Comparison of ENCODE assay signal across 8 cellular contexts in genomic region chr21:34201441-34201838, GRCh38.
DNase-seq lines count a peak whose midpoint lies in the region; ATAC-seq, FAIRE-seq and TF ChIP-seq lines count a peak whose summit lies in the region.

No MANE protein-coding gene starts in this region.

- peak overlapping the region; percentile 45 for H3K9ac ChIP-seq in astrocyte (ENCODE audit: low read length)

- peaks cover 65% of the 10 kb centered on the region for H3K4me1 Mint-ChIP-seq in activated CD4-positive, alpha-beta T cell treated with anti-CD3 and anti-CD28 coated beads, Interleukin-2, amount 10 ng/mL, durations not matched to agents 24 days and 14 days
- H3K4me1 Mint-ChIP-seq in astrocyte (ENCODE audit: low read depth, unreplicated experiment) = peaks cover 25% of the 10 kb centered on the region

- no peaks in the 10 kb centered on the region for H3K9me3 ChIP-seq in astrocyte (ENCODE audit: insufficient read depth, low read depth, low read length)
- no peaks in the 10 kb centered on the region for H3K9me3 ChIP-seq in right lobe of liver

- peak overlapping the region; percentile 85 for H3K4me3 Mint-ChIP-seq in activated CD4-positive, alpha-beta T cell treated with anti-CD3 and anti-CD28 coated beads, Interleukin-2, amount 10 ng/mL, durations not matched to agents 24 days and 14 days
- peak overlapping the region; percentile 82 for H3K4me3 Mint-ChIP-seq in astrocyte (ENCODE audit: unreplicated experiment)

- H3K36me3 Mint-ChIP-seq in activated CD4-positive, alpha-beta T cell treated with anti-CD3 and anti-CD28 coated beads, Interleukin-2, amount 10 ng/mL, durations not matched to agents 24 days and 14 days (ENCODE audit: low read depth) = peaks cover 1% of the 10 kb centered on the region
- H3K36me3 Mint-ChIP-seq in astrocyte (ENCODE audit: low read depth, unreplicated experiment) = no peaks in the 10 kb centered on the region

- H3K36me3 ChIP-seq in astrocyte (ENCODE audit: insufficient read depth, low read length) (no peaks in the 10 kb centered on the region), right lobe of liver (no peaks in the 10 kb centered on the region)

- H3K4me1 ChIP-seq in astrocyte (ENCODE audit: insufficient read depth, low read length) (peaks cover 14% of the 10 kb centered on the region), right lobe of liver (peaks cover 0 to 6% (median 0%) of the 10 kb centered on the region in 4 donors)

- H3K4me3 ChIP-seq in astrocyte (ENCODE audit: insufficient read depth, low read depth, low read length) = peak overlapping the region; percentile 56
- H3K4me3 ChIP-seq in right lobe of liver = peak overlapping the region; percentile 40 to 61 (median 47)

- H4K20me1 ChIP-seq in astrocyte (ENCODE audit: insufficient read depth, low read length) = no peaks in the 10 kb centered on the region

- no peak for TF ChIP-seq POLR2A in right lobe of liver (IDR thresholded peaks at IDR 0.05)

- peaks cover 3% of the 10 kb centered on the region for H3K27me3 ChIP-seq in astrocyte (ENCODE audit: insufficient read depth, low read length)
- no peaks in the 10 kb centered on the region for H3K27me3 ChIP-seq in right lobe of liver

- H3K27me3 Mint-ChIP-seq in activated CD4-positive, alpha-beta T cell treated with anti-CD3 and anti-CD28 coated beads, Interleukin-2, amount 10 ng/mL, durations not matched to agents 24 days and 14 days = no peaks in the 10 kb centered on the region
- no peaks in the 10 kb centered on the region for H3K27me3 Mint-ChIP-seq in astrocyte (ENCODE audit: low read depth, unreplicated experiment)

- peak overlapping the region; percentile 87 for H3K27ac Mint-ChIP-seq in activated CD4-positive, alpha-beta T cell treated with anti-CD3 and anti-CD28 coated beads, Interleukin-2, amount 10 ng/mL, durations not matched to agents 24 days and 14 days
- H3K27ac Mint-ChIP-seq in astrocyte (ENCODE audit: unreplicated experiment) = peak overlapping the region; percentile 45

- H3K79me2 ChIP-seq in astrocyte (ENCODE audit: insufficient read depth, low read length) = no peaks in the 10 kb centered on the region

- no peak for DNase-seq in activated CD4-positive, alpha-beta T cell treated with anti-CD3 and anti-CD28 coated beads, Interleukin-2, amount 10 ng/mL, durations not matched to agents 24 days and 14 days
- no peak for DNase-seq in activated CD4-positive, alpha-beta T cell treated with anti-CD3 and anti-CD28 coated beads, Interleukin-2, amount 50 U/mL, for 48 hours
- no peak for DNase-seq in astrocyte (ENCODE audit: low read depth)
- no peak for DNase-seq in right lobe of liver
- DNase-seq in RKO (ENCODE audit: low spot score) = no peak
- no peak for DNase-seq in midbrain (lab: John Stamatoyannopoulos, UW)
- no peak for DNase-seq in NCI-H774 (lab: John Stamatoyannopoulos, UW)

- H3K9me3 Mint-ChIP-seq in activated CD4-positive, alpha-beta T cell treated with anti-CD3 and anti-CD28 coated beads, Interleukin-2, amount 10 ng/mL, durations not matched to agents 24 days and 14 days = no peaks in the 10 kb centered on the region
- H3K9me3 Mint-ChIP-seq in astrocyte (ENCODE audit: unreplicated experiment) = no peaks in the 10 kb centered on the region

- H2AFZ ChIP-seq in astrocyte (ENCODE audit: low read depth, low read length) = peak overlapping the region; percentile 91

- WGBS in right lobe of liver (ENCODE audit: insufficient coverage, low coverage, low lambda C conversion rate, missing lambda C conversion rate) = 27% methylated on average over 7 of the region's 7 CpGs

- FAIRE-seq in astrocyte (lab: Jason Lieb, UNC) = no peak

- ATAC-seq in right lobe of liver = peak in 1 of 4 donors; percentile 2

- H3K27ac ChIP-seq in astrocyte (ENCODE audit: low read depth, low read length) (no peak overlapping the region), right lobe of liver (peak overlapping the region; percentile 69 to 86 (median 85)), temporal lobe (ENCODE audit: low read depth, low read length) (peak overlapping the region; percentile 75)

- no peak for TF ChIP-seq CTCF in astrocyte (IDR thresholded peaks at IDR 0.05; ENCODE audit: insufficient read depth, low read depth, low read length)
- TF ChIP-seq CTCF in right lobe of liver (IDR thresholded peaks at IDR 0.05) = no peak

- intact Hi-C loops in activated CD4-positive, alpha-beta T cell treated with anti-CD3 and anti-CD28 coated beads, Interleukin-2, amount 10 ng/mL, durations not matched to agents 24 days and 14 days (cut with micrococcal nuclease) = loop anchor here (1.0 to 5.0 kb wide), 2 partner anchors 9 to 284 kb away; partner anchors contain the start of gene ATP5PO
- intact Hi-C loops in right lobe of liver (cut with DNase I) = no loop called here

- H3K4me2 ChIP-seq in astrocyte (ENCODE audit: low read length) = peak overlapping the region; percentile 92
